Comparison of ENCODE assay signal across 16 cellular contexts in genomic region chr3:186842426-186843038, GRCh38. TPM values are rescaled to one million over a fixed set of nuclear protein-coding genes. Genes with fewer than 3 reads are reported as not detected.
"Had no signal": no experiment of that assay in that cellular context is flagged by ENCODE, and none has a peak within 500 bp of the region (broad histone marks: within the 10 kb centered on the region; RNA-seq: fewer than 3 reads in every experiment).

Gene ADIPOQ, plus strand, starts transcription at chr3:186842710. Its CDS starts 10,349 bp downstream, at chr3:186853059.

- FAIRE-seq: endometrium, islet of Langerhans had no signal

- H3K4me1 ChIP-seq: left lung, thyroid gland, uterus had no signal

- H3K9me3 ChIP-seq: left lung, neutrophil, thyroid gland, uterus had no signal

- H3K27me3 ChIP-seq: neutrophil, thyroid gland, uterus had no signal

- DNase-seq: activated CD4-positive, alpha-beta T cell treated with anti-CD3 and anti-CD28 coated beads for 36 hours; activated CD8-positive, alpha-beta memory T cell treated with anti-CD3 and anti-CD28 coated beads, Interleukin-2, amount 50 U/mL, for 48 hours; activated gamma-delta T cell treated with Interleukin-2 at 50 U/mL for 16 hours; activated naive CD8-positive, alpha-beta T cell treated with anti-CD3 and anti-CD28 coated beads for 36 hours; anterior cingulate cortex; dorsolateral prefrontal cortex; left lung; naive thymus-derived CD8-positive, alpha-beta T cell; right cardiac atrium; stimulated activated naive CD8-positive, alpha-beta T cell treated with anti-CD3 and anti-CD28 coated beads, Interleukin-15, amount 100 ng/mL, for 72 hours; T-helper 17 cell; thyroid gland; uterus had no signal

- H3K27ac ChIP-seq: dorsolateral prefrontal cortex, left lung, neutrophil, thyroid gland, uterus had no signal

- H3K4me3 ChIP-seq: dorsolateral prefrontal cortex, left lung, thyroid gland, uterus had no signal

- H3K36me3 ChIP-seq: left lung, neutrophil, thyroid gland, uterus had no signal

RNA-seq across cellular contexts. Expression of gene ADIPOQ, which starts in this region (rescaled TPM):
- total RNA-seq: activated CD4-positive, alpha-beta T cell treated with anti-CD3 and anti-CD28 coated beads for 36 hours; activated naive CD8-positive, alpha-beta T cell treated with anti-CD3 and anti-CD28 coated beads for 36 hours; left lung; naive thymus-derived CD8-positive, alpha-beta T cell; T-helper 17 cell; uterus had no signal
- polyA plus RNA-seq: naive thymus-derived CD8-positive, alpha-beta T cell had no signal
